In the genomic region with DNA sequence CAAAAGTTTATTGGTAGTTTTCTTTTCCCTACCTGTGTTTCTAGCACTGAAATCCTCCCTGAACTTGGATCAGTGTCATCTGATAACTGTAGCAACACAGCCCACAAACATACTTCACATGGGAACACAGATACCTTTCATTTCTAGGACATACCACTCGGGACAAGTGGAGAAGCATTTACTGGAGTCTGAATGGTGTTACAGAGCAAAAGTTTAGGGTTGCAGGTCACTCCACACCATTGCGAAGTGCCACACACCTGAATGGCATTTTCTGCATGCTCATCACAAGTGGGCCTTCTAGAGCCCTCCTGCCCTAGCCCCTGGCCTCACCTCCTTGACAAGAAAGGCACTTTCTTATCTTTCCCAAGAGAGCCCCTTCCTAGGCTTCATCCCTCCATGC, we compare ENCODE assay signal across 36 cellular contexts.
"Had no signal": no experiment of that assay in that cellular context is flagged by ENCODE, and none has a peak within 500 bp of the region (broad histone marks: within the 10 kb centered on the region; RNA-seq: fewer than 3 reads in every experiment).

No MANE protein-coding gene starts in this region.

- H3K9me3 Mint-ChIP-seq: activated B cell treated with CpG ODN at 0.5 μM for 24 hours; activated CD4-positive, alpha-beta memory T cell treated with anti-CD3 and anti-CD28 coated beads for 36 hours; activated CD4-positive, alpha-beta T cell treated with anti-CD3 and anti-CD28 coated beads, Interleukin-2, amount 10 ng/mL, durations not matched to agents 24 days and 14 days; activated CD8-positive, alpha-beta T cell treated with anti-CD3 and anti-CD28 coated beads for 36 hours; activated naive CD4-positive, alpha-beta T cell treated with anti-CD3 and anti-CD28 coated beads for 36 hours; activated naive CD4-positive, alpha-beta T cell treated with anti-CD3 and anti-CD28 coated beads, Interleukin-2, amount 50 U/mL, for 72 hours; activated naive CD8-positive, alpha-beta T cell treated with anti-CD3 and anti-CD28 coated beads for 36 hours; activated T-cell treated with anti-CD3 and anti-CD28 coated beads, Interleukin-2, amount 50 U/mL, for 4 hours; activated T-cell treated with anti-CD3 and anti-CD28 coated beads, Interleukin-2, amount 50 U/mL, for 72 hours; activated T-helper 1 cell treated with anti-CD3 and anti-CD28 coated beads, Interleukin-12 subunit alpha, Interleukin-12 subunit beta, Interleukin-2, Interleukin-4 antibody, amounts not matched to agents 30 ng/mL and 10 ng/mL and 1 ng/mL, durations not matched to agents 14 hours and 24 hours and 36 hours; activated T-helper 17 cell treated with anti-CD3 and anti-CD28 coated beads, Interleukin-2, amount 50 U/mL, for 72 hours; T-helper 1 cell treated with Interleukin-12 subunit alpha and Interleukin-12 subunit beta and Interleukin-4 antibody, amounts not matched to agents 30 μg/mL and 1 μg/mL, for 36 hours; T-helper 2 cell treated with Interferon-gamma antibody and Interleukin-4, amounts not matched to agents 5 μg/mL and 100 μg/mL, for 36 hours had no signal

- ATAC-seq: activated CD8-positive, alpha-beta T cell treated with anti-CD3 and anti-CD28 coated beads for 36 hours; activated naive CD4-positive, alpha-beta T cell treated with anti-CD3 and anti-CD28 coated beads, Interleukin-2, amount 50 U/mL, for 72 hours; activated T-cell treated with anti-CD3 and anti-CD28 coated beads, Interleukin-2, amount 50 U/mL, for 4 hours; activated T-cell treated with anti-CD3 and anti-CD28 coated beads, Interleukin-2, amount 50 U/mL, for 72 hours; activated T-helper 17 cell treated with anti-CD3 and anti-CD28 coated beads, Interleukin-2, amount 50 U/mL, for 72 hours; body of pancreas had no signal

- H3K36me3 ChIP-seq: adrenal gland, brain microvascular endothelial cell, breast epithelium had no signal

- H3K4me1 Mint-ChIP-seq: activated B cell treated with CpG ODN at 0.5 μM for 24 hours had no signal

- DNase-seq: activated B cell treated with CpG ODN at 0.5 μM for 24 hours; activated CD4-positive, alpha-beta memory T cell treated with anti-CD3 and anti-CD28 coated beads for 36 hours; activated CD4-positive, alpha-beta T cell treated with anti-CD3 and anti-CD28 coated beads for 4 hours; activated CD4-positive, alpha-beta T cell treated with anti-CD3 and anti-CD28 coated beads, Interleukin-2, amount 10 ng/mL, durations not matched to agents 24 days and 14 days; activated CD4-positive, alpha-beta T cell treated with anti-CD3 and anti-CD28 coated beads, Interleukin-2, amount 50 U/mL, for 1 hour; activated CD4-positive, alpha-beta T cell treated with anti-CD3 and anti-CD28 coated beads, Interleukin-2, amount 50 U/mL, for 4 hours; activated CD4-positive, CD25-positive, alpha-beta regulatory T cell treated with anti-CD3 and anti-CD28 coated beads, Interleukin-2, amount 50 U/mL, for 72 hours; activated CD8-positive, alpha-beta memory T cell treated with anti-CD3 and anti-CD28 coated beads, Interleukin-2, amount 50 U/mL, for 4 hours; activated CD8-positive, alpha-beta T cell treated with anti-CD3 and anti-CD28 coated beads for 36 hours; activated effector memory CD4-positive, alpha-beta T cell treated with anti-CD3 and anti-CD28 coated beads, Interleukin-2, amount 50 U/mL, for 16 hours; activated gamma-delta T cell treated with Interleukin-2 at 50 U/mL for 16 hours; activated naive CD4-positive, alpha-beta T cell; activated naive CD4-positive, alpha-beta T cell treated with anti-CD3 and anti-CD28 coated beads for 36 hours; activated naive CD4-positive, alpha-beta T cell treated with anti-CD3 and anti-CD28 coated beads, Interleukin-2, amount 50 U/mL, for 16 hours; activated naive CD8-positive, alpha-beta T cell treated with anti-CD3 and anti-CD28 coated beads for 36 hours; activated T-cell treated with anti-CD3 and anti-CD28 coated beads for 4 hours; activated T-cell treated with anti-CD3 and anti-CD28 coated beads, Interleukin-2, amount 50 U/mL, for 1 hour; activated T-cell treated with anti-CD3 and anti-CD28 coated beads, Interleukin-2, amount 50 U/mL, for 4 hours; activated T-cell treated with anti-CD3 and anti-CD28 coated beads, Interleukin-2, amount 50 U/mL, for 72 hours; adrenal gland; amniotic stem cell; aorta; body of pancreas; brain microvascular endothelial cell; central memory CD4-positive, alpha-beta T cell; T-helper 2 cell; T-helper 9 cell had no signal

- H3K4me3 ChIP-seq: adrenal gland, body of pancreas, breast epithelium had no signal

- H3K27ac Mint-ChIP-seq: activated B cell treated with CpG ODN at 0.5 μM for 24 hours; activated CD4-positive, alpha-beta memory T cell treated with anti-CD3 and anti-CD28 coated beads for 36 hours; activated CD4-positive, alpha-beta T cell treated with anti-CD3 and anti-CD28 coated beads, Interleukin-2, amount 10 ng/mL, durations not matched to agents 24 days and 14 days; activated CD8-positive, alpha-beta T cell treated with anti-CD3 and anti-CD28 coated beads for 36 hours; activated naive CD4-positive, alpha-beta T cell treated with anti-CD3 and anti-CD28 coated beads for 36 hours; activated naive CD4-positive, alpha-beta T cell treated with anti-CD3 and anti-CD28 coated beads, Interleukin-2, amount 50 U/mL, for 72 hours; activated naive CD8-positive, alpha-beta T cell treated with anti-CD3 and anti-CD28 coated beads for 36 hours; activated T-cell treated with anti-CD3 and anti-CD28 coated beads, Interleukin-2, amount 50 U/mL, for 72 hours; activated T-helper 1 cell treated with anti-CD3 and anti-CD28 coated beads, Interleukin-12 subunit alpha, Interleukin-12 subunit beta, Interleukin-2, Interleukin-4 antibody, amounts not matched to agents 30 ng/mL and 10 ng/mL and 1 ng/mL, durations not matched to agents 14 hours and 24 hours and 36 hours; activated T-helper 17 cell treated with anti-CD3 and anti-CD28 coated beads, Interleukin-2, amount 50 U/mL, for 72 hours; T-helper 1 cell treated with Interleukin-12 subunit alpha and Interleukin-12 subunit beta and Interleukin-4 antibody, amounts not matched to agents 30 μg/mL and 1 μg/mL, for 36 hours; T-helper 2 cell treated with Interferon-gamma antibody and Interleukin-4, amounts not matched to agents 5 μg/mL and 100 μg/mL, for 36 hours had no signal

- H3K4me1 ChIP-seq: adrenal gland, breast epithelium had no signal

- H3K9me3 ChIP-seq: adrenal gland, body of pancreas, breast epithelium had no signal

- H3K27me3 ChIP-seq: adrenal gland, body of pancreas, brain microvascular endothelial cell, breast epithelium had no signal

- FAIRE-seq: astrocyte, TTC549 had no signal

- H3K36me3 Mint-ChIP-seq: activated CD4-positive, alpha-beta memory T cell treated with anti-CD3 and anti-CD28 coated beads for 36 hours; activated naive CD4-positive, alpha-beta T cell treated with anti-CD3 and anti-CD28 coated beads, Interleukin-2, amount 50 U/mL, for 72 hours; activated naive CD8-positive, alpha-beta T cell treated with anti-CD3 and anti-CD28 coated beads for 36 hours had no signal

- H3K4me3 Mint-ChIP-seq: activated B cell treated with CpG ODN at 0.5 μM for 24 hours; activated CD4-positive, alpha-beta memory T cell treated with anti-CD3 and anti-CD28 coated beads for 36 hours; activated CD4-positive, alpha-beta T cell treated with anti-CD3 and anti-CD28 coated beads, Interleukin-2, amount 10 ng/mL, durations not matched to agents 24 days and 14 days; activated CD8-positive, alpha-beta T cell treated with anti-CD3 and anti-CD28 coated beads for 36 hours; activated naive CD4-positive, alpha-beta T cell treated with anti-CD3 and anti-CD28 coated beads for 36 hours; activated naive CD8-positive, alpha-beta T cell treated with anti-CD3 and anti-CD28 coated beads for 36 hours; activated T-cell treated with anti-CD3 and anti-CD28 coated beads, Interleukin-2, amount 50 U/mL, for 4 hours; activated T-cell treated with anti-CD3 and anti-CD28 coated beads, Interleukin-2, amount 50 U/mL, for 72 hours; activated T-helper 1 cell treated with anti-CD3 and anti-CD28 coated beads, Interleukin-12 subunit alpha, Interleukin-12 subunit beta, Interleukin-2, Interleukin-4 antibody, amounts not matched to agents 30 ng/mL and 10 ng/mL and 1 ng/mL, durations not matched to agents 14 hours and 24 hours and 36 hours; activated T-helper 17 cell treated with anti-CD3 and anti-CD28 coated beads, Interleukin-2, amount 50 U/mL, for 72 hours; T-helper 1 cell treated with Interleukin-12 subunit alpha and Interleukin-12 subunit beta and Interleukin-4 antibody, amounts not matched to agents 30 μg/mL and 1 μg/mL, for 36 hours; T-helper 2 cell treated with Interferon-gamma antibody and Interleukin-4, amounts not matched to agents 5 μg/mL and 100 μg/mL, for 36 hours had no signal

- H3K27ac ChIP-seq: adrenal gland, body of pancreas, brain microvascular endothelial cell, breast epithelium, VCaP had no signal
